ENCODE assay signal across 8 cellular contexts in genomic region chr15:43799945-43800285, GRCh38. TPM values are rescaled to one million over a fixed set of nuclear protein-coding genes. Genes with fewer than 3 reads are reported as not detected.
DNase-seq lines count a peak whose midpoint lies in the region; ATAC-seq and TF ChIP-seq lines count a peak whose summit lies in the region.

SERINC4 (minus strand) TSS chr15:43800220; CDS start chr15:43799986, 234 bp downstream.

- no peaks in the 10 kb centered on the region for H3K27me3 ChIP-seq in CD8-positive, alpha-beta memory T cell (ENCODE audit: insufficient read depth, low read length, poor library complexity, severe bottlenecking)
- H3K27me3 ChIP-seq in esophagus muscularis mucosa (peaks cover 0 to 4% (median 0%) of the 10 kb centered on the region in 4 donors), neutrophil (no peaks in the 10 kb centered on the region)

- H3K4me1 ChIP-seq in CD8-positive, alpha-beta memory T cell (ENCODE audit: insufficient read depth, low read length), result peaks cover 26% of the 10 kb centered on the region
- H3K4me1 ChIP-seq in esophagus muscularis mucosa (peaks cover 34 to 62% (median 59%) of the 10 kb centered on the region in 4 donors), neutrophil (ENCODE audit: control insufficient read depth in 1 of 2, insufficient read depth in 1 of 2, low read depth in 1 of 2, low read length in 1 of 2) (peaks cover 19 to 24% of the 10 kb centered on the region in 2 experiments)

- TF ChIP-seq CTCF in RWPE1 (conservative IDR thresholded peaks at IDR 0.05; ENCODE audit: low read depth) (no peak), esophagus muscularis mucosa (IDR thresholded peaks at IDR 0.05) (no peak), neutrophil (IDR thresholded peaks at IDR 0.05) (no peak)

- DNase-seq in CD8-positive, alpha-beta memory T cell, result no peak
- DNase-seq in RWPE1 (ENCODE audit: low spot score) (no peak), esophagus muscularis mucosa (ENCODE audit: extremely low spot score) (no peak), NCI-H2227 treated with DMSO at 0.1 percent for 48 hours (lab: John Stamatoyannopoulos, UW) (no peak)

- peak within 1 kb of the TSS; percentile 86 to 100 (median 98) for H3K27ac Mint-ChIP-seq in CD8-positive, alpha-beta memory T cell

- no peak for TF ChIP-seq POLR2A in esophagus muscularis mucosa (IDR thresholded peaks at IDR 0.05; ENCODE audit: low read depth)

- WGBS in esophagus muscularis mucosa, result 92% methylated on average over 6 of the region's 8 CpGs

- ATAC-seq in GM18502 (IDR thresholded peaks at IDR 0.05; ENCODE audit: poor library complexity, unreplicated experiment) (no peak), GM19351 (IDR thresholded peaks at IDR 0.05; ENCODE audit: unreplicated experiment) (no peak), HG03520 (IDR thresholded peaks at IDR 0.05; ENCODE audit: unreplicated experiment) (no peak)

- H3K36me3 ChIP-seq in CD8-positive, alpha-beta memory T cell (ENCODE audit: insufficient read depth, low read length), result peaks cover 34% of the 10 kb centered on the region
- H3K36me3 ChIP-seq in esophagus muscularis mucosa, result peaks cover 9 to 83% (median 69%) of the 10 kb centered on the region in 4 donors
- peaks cover 52% of the 10 kb centered on the region for H3K36me3 ChIP-seq in neutrophil

- peaks cover 0 to 76% (median 10%) of the 10 kb centered on the region in 3 donors for H3K36me3 Mint-ChIP-seq in CD8-positive, alpha-beta memory T cell

- H3K4me3 ChIP-seq in CD8-positive, alpha-beta memory T cell (ENCODE audit: low read length), result peak within 1 kb of the TSS; percentile 88
- H3K4me3 ChIP-seq in esophagus muscularis mucosa (peak within 1 kb of the TSS; percentile 65 to 94 (median 86)), neutrophil (ENCODE audit: low read depth in 1 of 2, low read length in 1 of 2) (peak within 1 kb of the TSS; percentile 87 to 91)

- H3K9me3 Mint-ChIP-seq in CD8-positive, alpha-beta memory T cell, result no peaks in the 10 kb centered on the region

- no peak for TF ChIP-seq EP300 in esophagus muscularis mucosa (IDR thresholded peaks at IDR 0.05)

- peak within 1 kb of the TSS; percentile 94 to 100 (median 97) for H3K4me3 Mint-ChIP-seq in CD8-positive, alpha-beta memory T cell

- intact Hi-C loops in esophagus muscularis mucosa (cut with DNase I), result no loop called here

- no peaks in the 10 kb centered on the region for H3K9me3 ChIP-seq in CD8-positive, alpha-beta memory T cell (ENCODE audit: low read length)
- H3K9me3 ChIP-seq in esophagus muscularis mucosa (no peaks in the 10 kb centered on the region), neutrophil (no peaks in the 10 kb centered on the region)

- CTCF ChIA-PET in CD8-positive, alpha-beta memory T cell (lab: Charles Lee), result interaction anchor here (0.9 to 2.0 kb wide), 5 partner anchors 8 to 35 kb away, joined by 3 to 8 read pairs (median 4); partner anchors contain the start of genes ELL3, MFAP1 and SERF2
- CTCF ChIA-PET in RWPE1 (lab: Yijun Ruan, JAX), result no interaction called here

- H3K27me3 Mint-ChIP-seq in CD8-positive, alpha-beta memory T cell, result no peaks in the 10 kb centered on the region

- H3K27ac ChIP-seq in CD8-positive, alpha-beta memory T cell (ENCODE audit: low read depth, low read length), result peak within 1 kb of the TSS; percentile 89
- peak within 1 kb of the TSS; percentile 84 for H3K27ac ChIP-seq in RWPE1
- peak within 1 kb of the TSS; percentile 90 to 95 (median 92) for H3K27ac ChIP-seq in esophagus muscularis mucosa (replicated peaks in 1 of 4)
- peak within 1 kb of the TSS; percentile 88 for H3K27ac ChIP-seq in neutrophil

- peaks cover 43 to 64% (median 57%) of the 10 kb centered on the region in 3 donors for H3K4me1 Mint-ChIP-seq in CD8-positive, alpha-beta memory T cell

- POLR2A ChIA-PET in CD8-positive, alpha-beta memory T cell (lab: Charles Lee), result interaction anchor here (1.1 to 1.8 kb wide), 4 partner anchors 8 to 429 kb away, joined by 3 to 18 read pairs (median 10); partner anchors contain the start of genes ELL3, MFAP1, SERF2 and TUBGCP4
- POLR2A ChIA-PET in RWPE1 (lab: Yijun Ruan, JAX; ENCODE audit: low non-redundant PET), result no interaction called here

RNA-seq across cellular contexts. Expression of gene SERINC4, which starts in this region (rescaled TPM):
- total RNA-seq in CD8-positive, alpha-beta memory T cell, result under 1 TPM; 0.20 to 0.26 TPM
- polyA plus RNA-seq in CD8-positive, alpha-beta memory T cell, result 2.2 TPM
- total RNA-seq in esophagus muscularis mucosa, result not detected
